27 cellular contexts compared by ENCODE assay signal in the genomic region with DNA sequence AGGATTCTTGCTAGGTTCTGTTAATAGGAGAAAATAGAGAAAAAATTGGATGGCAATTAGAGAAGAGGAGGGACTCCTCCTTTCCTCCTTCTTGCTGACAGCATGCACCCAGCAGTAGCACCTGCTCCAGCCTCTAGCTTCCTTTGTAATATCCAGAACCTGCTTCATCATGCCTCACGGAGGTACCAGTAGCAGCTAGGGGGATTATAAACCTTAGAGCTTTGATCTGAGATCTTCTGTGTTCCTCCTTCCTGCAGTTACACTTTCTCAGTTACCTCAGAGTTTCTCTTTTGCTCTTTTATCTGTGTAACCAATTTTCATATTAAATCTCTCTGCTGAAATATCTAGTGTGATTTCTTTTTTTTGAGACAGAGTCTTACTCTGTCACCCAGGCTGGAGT. TPM values are rescaled to one million over a fixed set of nuclear protein-coding genes. Genes with fewer than 3 reads are reported as not detected.
DNase-seq lines count a peak whose midpoint lies in the region; ATAC-seq and TF ChIP-seq lines count a peak whose summit lies in the region.
"Had no signal": no experiment of that assay in that cellular context is flagged by ENCODE, and none has a peak within 500 bp of the region (broad histone marks: within the 10 kb centered on the region; RNA-seq: fewer than 3 reads in every experiment).

No MANE protein-coding gene starts in this region.

- DNase-seq in activated T-cell treated with anti-CD3 and anti-CD28 coated beads, Interleukin-2, amount 50 U/mL, for 72 hours: no peak
- DNase-seq in activated T-cell treated with anti-CD3 and anti-CD28 coated beads for 4 hours (no peak), GM12865 (ENCODE audit: low read depth) (peak; percentile 18), esophagus muscularis mucosa (ENCODE audit: extremely low spot score) (peak; percentile 4), upper lobe of left lung (no peak), SHP77 (lab: John Stamatoyannopoulos, UW) (no peak)
- DNase-seq in NK-92 treated with Interleukin-12 subunit alpha and Interleukin-12 subunit beta, amount 100 ng/mL, for 24 hours (lab: John Stamatoyannopoulos, UW): no peak
- DNase-seq: ACHN; activated CD8-positive, alpha-beta memory T cell treated with anti-CD3 and anti-CD28 coated beads for 24 hours; activated effector memory CD4-positive, alpha-beta T cell treated with Interleukin-2 at 50 U/mL for 16 hours; anterior cingulate cortex; caudate nucleus; dermis blood vessel endothelial cell; EL; left ventricle myocardium superior; NCI-H2081; NCI-H345; NCI-H774; nephron progenitor cell; pancreas; T1000 had no signal

- no peak for ATAC-seq in activated T-cell treated with anti-CD3 and anti-CD28 coated beads, Interleukin-2, amount 50 U/mL, for 72 hours (replicated peaks in 1 of 2)
- ATAC-seq in activated T-helper 17 cell treated with anti-CD3 and anti-CD28 coated beads, Interleukin-2, amount 50 U/mL, for 72 hours (replicated peaks): no peak
- no peak for ATAC-seq in upper lobe of left lung (ENCODE audit: low FRiP score in 2 of 2)
- ATAC-seq: GM23338, left ventricle myocardium superior, pancreas, SK-N-SH treated with all-trans-retinoic acid at 6 μM for 48 hours had no signal

- H3K27me3 ChIP-seq in esophagus muscularis mucosa: no peaks in the 10 kb centered on the region
- no peaks in the 10 kb centered on the region for H3K27me3 ChIP-seq in upper lobe of left lung
- H3K27me3 ChIP-seq: BLaER1, pancreas had no signal

- TF ChIP-seq EP300 in esophagus muscularis mucosa (IDR thresholded peaks at IDR 0.05) (no peak), upper lobe of left lung (IDR thresholded peaks at IDR 0.05) (no peak)

- H3K36me3 ChIP-seq in esophagus muscularis mucosa: no peaks in the 10 kb centered on the region
- no peaks in the 10 kb centered on the region for H3K36me3 ChIP-seq in upper lobe of left lung
- H3K36me3 ChIP-seq: BLaER1, pancreas had no signal

- H3K4me3 Mint-ChIP-seq in activated T-cell treated with anti-CD3 and anti-CD28 coated beads, Interleukin-2, amount 50 U/mL, for 72 hours: peak overlapping the region; percentile 23 to 83
- H3K4me3 Mint-ChIP-seq in activated T-helper 17 cell treated with anti-CD3 and anti-CD28 coated beads, Interleukin-2, amount 50 U/mL, for 72 hours: peak overlapping the region; percentile 82
- H3K4me3 Mint-ChIP-seq: GM23338, mesothelial cell of epicardium, nephron progenitor cell had no signal

- H3K4me1 ChIP-seq in esophagus muscularis mucosa (no peaks in the 10 kb centered on the region), upper lobe of left lung (peaks cover 0 to 4% (median 0%) of the 10 kb centered on the region in 4 donors)
- H3K4me1 ChIP-seq: BLaER1, pancreas had no signal

- WGBS in esophagus muscularis mucosa: 88% methylated on average over 1 of the region's 1 CpG
- WGBS in upper lobe of left lung, 2 donors: 75 to 78% methylated on average over 1 of the region's 1 CpG

- peaks cover 0 to 7% of the 10 kb centered on the region in 2 donors for H3K9me3 Mint-ChIP-seq in activated T-cell treated with anti-CD3 and anti-CD28 coated beads, Interleukin-2, amount 50 U/mL, for 72 hours
- H3K9me3 Mint-ChIP-seq in activated T-helper 17 cell treated with anti-CD3 and anti-CD28 coated beads, Interleukin-2, amount 50 U/mL, for 72 hours: no peaks in the 10 kb centered on the region

- H3K4me3 ChIP-seq in GM12865 (ENCODE audit: low read depth, low read length) (no peak overlapping the region), esophagus muscularis mucosa (no peak overlapping the region), upper lobe of left lung (no peak overlapping the region)
- H3K4me3 ChIP-seq: BLaER1, GM23338, pancreas had no signal

- TF ChIP-seq CTCF in GM12865 (IDR thresholded peaks at IDR 0.05; ENCODE audit: insufficient read depth, low read depth, low read length, missing control alignments) (no peak), esophagus muscularis mucosa (IDR thresholded peaks at IDR 0.05) (no peak), upper lobe of left lung (IDR thresholded peaks at IDR 0.05) (no peak)

- no peaks in the 10 kb centered on the region for H3K27me3 Mint-ChIP-seq in activated T-cell treated with anti-CD3 and anti-CD28 coated beads, Interleukin-2, amount 50 U/mL, for 72 hours (ENCODE audit: low read depth)
- no peaks in the 10 kb centered on the region for H3K27me3 Mint-ChIP-seq in activated T-helper 17 cell treated with anti-CD3 and anti-CD28 coated beads, Interleukin-2, amount 50 U/mL, for 72 hours

- H3K27ac Mint-ChIP-seq in activated T-cell treated with anti-CD3 and anti-CD28 coated beads, Interleukin-2, amount 50 U/mL, for 72 hours: peak overlapping the region; percentile 94
- peak overlapping the region; percentile 70 for H3K27ac Mint-ChIP-seq in activated T-helper 17 cell treated with anti-CD3 and anti-CD28 coated beads, Interleukin-2, amount 50 U/mL, for 72 hours
- H3K27ac Mint-ChIP-seq: GM23338, mesothelial cell of epicardium, nephron progenitor cell had no signal

- H3K9me3 ChIP-seq in esophagus muscularis mucosa (peaks cover 0 to 9% (median 4%) of the 10 kb centered on the region in 4 donors), upper lobe of left lung (peaks cover 0 to 6% (median 6%) of the 10 kb centered on the region in 4 donors)
- H3K9me3 ChIP-seq: pancreas had no signal

- no peak overlapping the region for H3K27ac ChIP-seq in esophagus muscularis mucosa (replicated peaks in 1 of 4)
- peak overlapping the region in 1 of 4 donors; percentile 73 for H3K27ac ChIP-seq in upper lobe of left lung
- H3K27ac ChIP-seq: BLaER1, pancreas had no signal

- peaks cover 14 to 28% of the 10 kb centered on the region in 2 donors for H3K36me3 Mint-ChIP-seq in activated T-cell treated with anti-CD3 and anti-CD28 coated beads, Interleukin-2, amount 50 U/mL, for 72 hours (ENCODE audit: insufficient read depth in 2 of 2)
- H3K36me3 Mint-ChIP-seq in activated T-helper 17 cell treated with anti-CD3 and anti-CD28 coated beads, Interleukin-2, amount 50 U/mL, for 72 hours (ENCODE audit: low read depth): peaks cover 27% of the 10 kb centered on the region

- H3K4me1 Mint-ChIP-seq in activated T-cell treated with anti-CD3 and anti-CD28 coated beads, Interleukin-2, amount 50 U/mL, for 72 hours (ENCODE audit: low read depth): peaks cover 74% of the 10 kb centered on the region
- H3K4me1 Mint-ChIP-seq in activated T-helper 17 cell treated with anti-CD3 and anti-CD28 coated beads, Interleukin-2, amount 50 U/mL, for 72 hours: peaks cover 55% of the 10 kb centered on the region
- H3K4me1 Mint-ChIP-seq: mesothelial cell of epicardium had no signal

- TF ChIP-seq POLR2A in esophagus muscularis mucosa (IDR thresholded peaks at IDR 0.05; ENCODE audit: low read depth) (no peak), upper lobe of left lung (IDR thresholded peaks at IDR 0.05) (no peak)

- intact Hi-C loops in esophagus muscularis mucosa (cut with DNase I): no loop called here

RNA-seq across cellular contexts. Expression of a gene that starts 16.6 kb away (rescaled TPM):
- 10 to 100 TPM; 37.6 to 52.9 TPM for total RNA-seq in activated T-cell treated with anti-CD3 and anti-CD28 coated beads, Interleukin-2, amount 50 U/mL, for 72 hours
- 10 to 100 TPM; 34.6 to 97.7 TPM for total RNA-seq in activated T-helper 17 cell treated with anti-CD3 and anti-CD28 coated beads, Interleukin-2, amount 50 U/mL, for 72 hours
- total RNA-seq in esophagus muscularis mucosa (1 to 10 TPM; 2.2 to 4.1 (median 2.8) TPM), upper lobe of left lung (10 to 100 TPM; 16.4 to 77.3 (median 27.5) TPM)
- total RNA-seq: MCF 10A had no signal

Comparison
In these comparisons a context has a peak if more than half of its experiments do, and no peak if none do; other contexts are left out.
1. DNase-seq: peak in GM12865 (single experiment) and esophagus muscularis mucosa (single experiment); none in activated T-cell treated with anti-CD3 and anti-CD28 coated beads, Interleukin-2, amount 50 U/mL, for 72 hours (0 of 2), activated T-cell treated with anti-CD3 and anti-CD28 coated beads for 4 hours (single experiment), upper lobe of left lung (0 of 2), SHP77 (0 of 2) and NK-92 treated with Interleukin-12 subunit alpha and Interleukin-12 subunit beta, amount 100 ng/mL, for 24 hours (single experiment).